ENCODE assay signal across 11 cellular contexts in genomic region chr1:16141573-16142336, GRCh38. TPM values are rescaled to one million over a fixed set of nuclear protein-coding genes. Genes with fewer than 3 reads are reported as not detected.
DNase-seq lines count a peak whose midpoint lies in the region; ATAC-seq and TF ChIP-seq lines count a peak whose summit lies in the region.
"Had no signal": no experiment of that assay in that cellular context is flagged by ENCODE, and none has a peak within 500 bp of the region (broad histone marks: within the 10 kb centered on the region; RNA-seq: fewer than 3 reads in every experiment).

No MANE protein-coding gene starts in this region.

- no peaks in the 10 kb centered on the region for H3K9me3 ChIP-seq in lower lobe of right lung
- H3K9me3 ChIP-seq in tibial artery = no peaks in the 10 kb centered on the region
- H3K9me3 ChIP-seq in effector memory CD4-positive, alpha-beta T cell (ENCODE audit: control insufficient read depth, low read length) = no peaks in the 10 kb centered on the region

- DNase-seq in NCI-H1092 treated with DMSO at 0.1 percent for 48 hours (lab: John Stamatoyannopoulos, UW) (peak; percentile 49), lower lobe of right lung (no peak), tibial artery (peak; percentile 49 to 77)
- no peak for DNase-seq in effector memory CD4-positive, alpha-beta T cell
- no peak for DNase-seq in NK-92 treated with Interleukin-12 subunit alpha and Interleukin-12 subunit beta, amount 100 ng/mL, for 24 hours (lab: John Stamatoyannopoulos, UW)
- no peak for DNase-seq in effector CD4-positive, alpha-beta T cell
- DNase-seq: activated naive CD4-positive, alpha-beta T cell treated with anti-CD3 and anti-CD28 coated beads for 36 hours; NCI-H1694 treated with DMSO at 0.1 percent for 48 hours had no signal

- ATAC-seq in lower lobe of right lung = no peak
- ATAC-seq: natural killer cell treated with Interleukin-12 subunit alpha and Interleukin-12 subunit beta and Interleukin-15 and Interleukin-18, amount 100 ng/mL, for 72 hours had no signal

- H3K27me3 ChIP-seq in lower lobe of right lung (ENCODE audit: low read depth) (no peaks in the 10 kb centered on the region), tibial artery (no peaks in the 10 kb centered on the region)
- no peaks in the 10 kb centered on the region for H3K27me3 ChIP-seq in effector memory CD4-positive, alpha-beta T cell (replicated peaks; ENCODE audit: control insufficient read depth, insufficient read depth, low read length, poor library complexity, severe bottlenecking)

- peaks cover 20% of the 10 kb centered on the region for H3K36me3 ChIP-seq in lower lobe of right lung
- H3K36me3 ChIP-seq in tibial artery = peaks cover 7 to 20% (median 17%) of the 10 kb centered on the region in 3 donors
- no peaks in the 10 kb centered on the region for H3K36me3 ChIP-seq in effector memory CD4-positive, alpha-beta T cell (ENCODE audit: control insufficient read depth, insufficient read depth, low read length)

- H3K27ac Mint-ChIP-seq in brain = peak overlapping the region in 3 of 5 experiments; percentile 32 to 66 (median 35)
- H3K27ac Mint-ChIP-seq: activated naive CD4-positive, alpha-beta T cell treated with anti-CD3 and anti-CD28 coated beads for 36 hours had no signal

- H3K4me3 ChIP-seq in lower lobe of right lung = no peak overlapping the region
- no peak overlapping the region for H3K4me3 ChIP-seq in tibial artery
- H3K4me3 ChIP-seq in effector memory CD4-positive, alpha-beta T cell (ENCODE audit: insufficient read depth, low read depth, low read length, poor library complexity, severe bottlenecking) = no peak overlapping the region

- peaks cover 44% of the 10 kb centered on the region for H3K4me1 Mint-ChIP-seq in brain

- intact Hi-C loops in lower lobe of right lung (cut with DNase I) = no loop called here
- intact Hi-C loops in tibial artery (cut with DNase I; ENCODE audit: low total_unique reads) = loop anchor here (5.0 kb wide), 1 partner anchor 64 kb away; no protein-coding TSS in a partner anchor

- no peaks in the 10 kb centered on the region for H3K36me3 Mint-ChIP-seq in brain
- H3K36me3 Mint-ChIP-seq: natural killer cell treated with Interleukin-12 subunit alpha and Interleukin-12 subunit beta and Interleukin-15 and Interleukin-18, amount 100 ng/mL, for 72 hours had no signal

- H3K27me3 Mint-ChIP-seq in brain = no peaks in the 10 kb centered on the region

- H3K9me3 Mint-ChIP-seq in brain = no peaks in the 10 kb centered on the region
- H3K9me3 Mint-ChIP-seq: activated naive CD4-positive, alpha-beta T cell treated with anti-CD3 and anti-CD28 coated beads for 36 hours; natural killer cell treated with Interleukin-12 subunit alpha and Interleukin-12 subunit beta and Interleukin-15 and Interleukin-18, amount 100 ng/mL, for 72 hours had no signal

- no peak overlapping the region for H3K4me3 Mint-ChIP-seq in brain
- H3K4me3 Mint-ChIP-seq: activated naive CD4-positive, alpha-beta T cell treated with anti-CD3 and anti-CD28 coated beads for 36 hours; natural killer cell treated with Interleukin-12 subunit alpha and Interleukin-12 subunit beta and Interleukin-15 and Interleukin-18, amount 100 ng/mL, for 72 hours had no signal

- H3K27ac ChIP-seq in lower lobe of right lung (peak overlapping the region; percentile 63), tibial artery (peak overlapping the region; percentile 76)
- H3K27ac ChIP-seq in effector memory CD4-positive, alpha-beta T cell (ENCODE audit: insufficient read depth, low read length, poor library complexity, severe bottlenecking) = no peak overlapping the region

- no peak for TF ChIP-seq CTCF in brain (conservative IDR thresholded peaks at IDR 0.05)
- no peak for TF ChIP-seq CTCF in lower lobe of right lung (IDR thresholded peaks at IDR 0.05)
- TF ChIP-seq CTCF in tibial artery (IDR thresholded peaks at IDR 0.05) = peak; percentile 12 to 32

- H3K4me1 ChIP-seq in lower lobe of right lung = peaks cover 78% of the 10 kb centered on the region
- H3K4me1 ChIP-seq in tibial artery = peaks cover 0 to 73% (median 55%) of the 10 kb centered on the region in 4 donors
- no peaks in the 10 kb centered on the region for H3K4me1 ChIP-seq in effector memory CD4-positive, alpha-beta T cell (ENCODE audit: control insufficient read depth, insufficient read depth, low read length, poor library complexity, severe bottlenecking)

RNA-seq across cellular contexts. Expression of gene EPHA2, which starts 14.1 kb away (rescaled TPM):
- 2.6 TPM for polyA plus RNA-seq in brain (ENCODE audit: insufficient read depth, low read depth, low replicate concordance)
- 20.4 TPM for total RNA-seq in lower lobe of right lung
- total RNA-seq: natural killer cell treated with Interleukin-12 subunit alpha and Interleukin-12 subunit beta and Interleukin-15 and Interleukin-18, amount 100 ng/mL, for 72 hours; T-helper 1 cell treated with Interleukin-12 subunit alpha and Interleukin-12 subunit beta and Interleukin-4 antibody, amounts not matched to agents 30 ng/mL and 1 ng/mL, for 36 hours had no signal

Comparison
In these comparisons a context has a peak if more than half of its experiments do, and no peak if none do; other contexts are left out.
1. DNase-seq: peak in NCI-H1092 treated with DMSO at 0.1 percent for 48 hours (single experiment) and tibial artery (2 of 2); none in lower lobe of right lung (single experiment), effector memory CD4-positive, alpha-beta T cell (0 of 3), NK-92 treated with Interleukin-12 subunit alpha and Interleukin-12 subunit beta, amount 100 ng/mL, for 24 hours (single experiment) and effector CD4-positive, alpha-beta T cell (single experiment).
2. CTCF ChIP-seq: peak in tibial artery (2 of 2); none in brain (0 of 2) and lower lobe of right lung (single experiment).